11 cellular contexts compared by ENCODE assay signal in the genomic region with DNA sequence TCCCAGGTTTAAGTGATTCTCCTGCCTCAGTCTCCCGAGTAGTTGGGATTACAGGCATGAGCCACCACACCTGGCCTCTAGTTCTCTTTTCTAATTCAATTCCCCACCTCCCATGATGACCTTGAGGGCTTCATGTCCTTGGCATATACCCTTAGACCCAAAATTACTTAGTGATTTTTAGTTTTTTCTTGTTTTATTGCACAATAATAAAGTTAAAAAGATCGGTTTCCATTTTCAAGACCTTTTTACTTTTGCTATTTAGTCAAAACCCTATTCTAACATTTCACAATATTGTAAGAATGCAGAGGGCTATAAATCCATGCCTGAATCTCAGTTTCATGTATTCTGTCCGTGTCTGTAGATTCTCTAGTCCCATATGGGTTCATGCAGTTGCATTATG.
"Had no signal": no experiment of that assay in that cellular context is flagged by ENCODE, and none has a peak within 500 bp of the region (broad histone marks: within the 10 kb centered on the region; RNA-seq: fewer than 3 reads in every experiment).

No MANE protein-coding gene starts in this region.

- H3K9me3 Mint-ChIP-seq: GM23338, H9 had no signal

- H3K4me1 Mint-ChIP-seq: GM23338, H9 had no signal

- H3K27ac Mint-ChIP-seq: GM23338, H9, HFFc6 had no signal

- H3K4me3 Mint-ChIP-seq: GM23338, H9, HFFc6 had no signal

- DNase-seq: GM23248, GOT3, H7, H9, HCEC 1CT, HFFc6 had no signal

- ATAC-seq: GM23338, HCT116 had no signal

- H3K36me3 ChIP-seq: HAP-1 had no signal

- H3K9me3 ChIP-seq: HAP-1 had no signal

- H3K4me2 ChIP-seq: GM23338 had no signal

- H3K4me1 ChIP-seq: HAP-1 had no signal

- H3K27ac ChIP-seq: GM23248 had no signal

- H3K9ac ChIP-seq: GM23248 had no signal

- H2AFZ ChIP-seq: GM23248, GM23338 had no signal

- H3K4me3 ChIP-seq: GM23248, GM23338, HAP-1 had no signal

- FAIRE-seq: H1, H54 had no signal
